ENCODE assay signal across 9 cellular contexts in genomic region chr1:211636591-211637029, GRCh38. TPM values are rescaled to one million over a fixed set of nuclear protein-coding genes. Genes with fewer than 3 reads are reported as not detected.
DNase-seq lines count a peak whose midpoint lies in the region; ATAC-seq, FAIRE-seq and TF ChIP-seq lines count a peak whose summit lies in the region.
"Not testable (repeated sequence)": the region's sequence is repeated elsewhere in the genome, so short reads cannot be mapped to it uniquely, and the experiment has no call there.
"Had no signal": no experiment of that assay in that cellular context is flagged by ENCODE, and none has a peak within 500 bp of the region (broad histone marks: within the 10 kb centered on the region; RNA-seq: fewer than 3 reads in every experiment).

No MANE protein-coding gene starts in this region.

- in situ Hi-C loops in K562 (cut with MboI), result not testable (repeated sequence)

- not testable (repeated sequence) for H3K27ac ChIP-seq in K562 (ENCODE audit: extremely low read depth, low read depth, low read length); left lung

- POLR2A ChIA-PET in K562 (lab: Yijun Ruan, JAX), result interaction anchor here (0.8 kb wide), 1 partner anchor 1501 kb away, joined by 3 read pairs; no protein-coding TSS in a partner anchor

- H3K4me2 ChIP-seq in K562 (ENCODE audit: insufficient read depth, low read length), result not testable (repeated sequence)

- not testable (repeated sequence) for ATAC-seq in K562, sciatic nerve
- ATAC-seq in left lung, result peak; percentile 34

- H3K9me3 ChIP-seq in K562 (replicated peaks; ENCODE audit: control insufficient read depth, insufficient read depth, low read depth, low read length); left lung: not testable (repeated sequence)

- not testable (repeated sequence) for H3K36me3 ChIP-seq in K562 (ENCODE audit: control insufficient read depth, insufficient read depth, low read length); left lung

- not testable (repeated sequence) for H3K27me3 ChIP-seq in K562 (ENCODE audit: control insufficient read depth in 2 of 2, insufficient read depth in 2 of 2, low read length in 2 of 2); left lung

- H3K9me1 ChIP-seq in K562 (ENCODE audit: control insufficient read depth, insufficient read depth, low read length), result not testable (repeated sequence)

- FAIRE-seq in HTR-8/SVneo (lab: Jason Lieb, UNC), result peak; percentile 72
- FAIRE-seq in K562 (lab: Jason Lieb, UNC), result not testable (repeated sequence)

- intact Hi-C loops in K562 (cut with micrococcal nuclease); left lung (cut with DNase I); sciatic nerve (cut with DNase I): not testable (repeated sequence)

- H3K79me2 ChIP-seq in K562 (ENCODE audit: control insufficient read depth, insufficient read depth, low read length), result not testable (repeated sequence)

- H2AFZ ChIP-seq in K562 (ENCODE audit: low read depth, low read length), result not testable (repeated sequence)

- H3K4me1 ChIP-seq in K562 (replicated peaks in 1 of 2; ENCODE audit: control insufficient read depth in 2 of 2, insufficient read depth in 2 of 2, low read length in 2 of 2), result peaks cover 15 to 20% of the 10 kb centered on the region in 2 experiments
- not testable (repeated sequence) for H3K4me1 ChIP-seq in left lung

- TF ChIP-seq EP300 in K562 (IDR thresholded peaks at IDR 0.05; ENCODE audit: low read length), result not testable (repeated sequence)

- not testable (repeated sequence) for H4K20me1 ChIP-seq in K562 (replicated peaks; ENCODE audit: control insufficient read depth, insufficient read depth, low read length)

- TF ChIP-seq RAD21 in K562 (CRISPR knock-in tag; conservative IDR thresholded peaks at IDR 0.05 in 1 of 2, IDR thresholded peaks at IDR 0.05 in 1 of 2), result not testable (repeated sequence)

- H3K9ac ChIP-seq in K562 (ENCODE audit: insufficient read depth in 1 of 2, low read depth in 2 of 2, low read length in 2 of 2), result not testable (repeated sequence)

- TF ChIP-seq POLR2A in K562 (conservative IDR thresholded peaks at IDR 0.05), result not testable (repeated sequence)

- H3K4me3 ChIP-seq in K562, left lung: not testable (repeated sequence)

- DNase-seq in AG08395 (ENCODE audit: low spot score) (peak; percentile 68), GM03348 (ENCODE audit: low spot score) (peak; percentile 46), RPMI7951 (ENCODE audit: low read depth) (peak; percentile 92), fibroblast of peridontal ligament (ENCODE audit: extremely low read depth) (peak; percentile 87), sciatic nerve (ENCODE audit: low spot score) (peak; percentile 41)
- not testable (repeated sequence) for DNase-seq in HTR-8/SVneo (ENCODE audit: insufficient read length, low spot score); K562 (ENCODE audit: extremely low read depth in 1 of 4, low spot score in 3 of 4); left lung

- 43% methylated on average over 9 of the region's 9 CpGs for WGBS in K562 (ENCODE audit: insufficient coverage, low coverage, missing lambda C conversion rate)

- BruUV-seq in K562 (replicated peaks; lab: Mats Ljungman, UMichigan), result not testable (repeated sequence)

- CTCF ChIA-PET in K562 (lab: Yijun Ruan, JAX; ENCODE audit: low intra/inter-chr PET ratio), result not testable (repeated sequence)

- not testable (repeated sequence) for TF ChIP-seq CTCF in K562 (IDR thresholded peaks at IDR 0.05 in 2 of 3, conservative IDR thresholded peaks at IDR 0.05 in 1 of 3; ENCODE audit: insufficient read depth in 2 of 3, low read depth in 1 of 3, low read length in 3 of 3); left lung (IDR thresholded peaks at IDR 0.05)

TF ChIP-seq in K562, 482 proteins besides CTCF, POLR2A, EP300 and RAD21:
- TF ChIP-seq BCOR (IDR thresholded peaks at IDR 0.05), result peak; percentile 13; the same call in 1 of the 2 replicates
- TF ChIP-seq KDM1A (IDR thresholded peaks at IDR 0.05), result peak; percentile 55 to 57; a peak in 3 of 4 replicates
- peak in 1 of 2 experiments; percentile 23; a peak in 1 of 4 replicates for TF ChIP-seq HDAC1 (IDR thresholded peaks at IDR 0.05)

RNA-seq across cellular contexts. Expression of gene NEK2, which starts 38.8 kb away (rescaled TPM):
- 100 and 110 TPM in 2 replicates for total RNA-seq in RPMI7951 (2014; rRNA removed; shearing (Covaris generic))
- total RNA-seq in K562 (2011; cell fraction: chromatin; rRNA removed; ENCODE audit: low replicate concordance), result 18.3 and 46.6 TPM in 2 replicates
- total RNA-seq in K562 (2011; cell fraction: nucleolus; rRNA removed), result 15.0 and 17.2 TPM in 2 replicates
- total RNA-seq in K562 (2011; cell fraction: nucleoplasm; rRNA removed), result 22.6 and 23.8 TPM in 2 replicates
- total RNA-seq in K562 (2014; rRNA removed) (54.4 and 65.8 TPM in 2 replicates), K562 (2014; rRNA removed; fragmentation: Illumina TruSeq; extraction: Trizol) (74.7 and 85.7 TPM in 2 replicates), K562 (2015; rRNA removed; fragmentation: Illumina TruSeq; extraction: Trizol) (64.5 and 72.1 TPM in 2 replicates), K562 (2021) (45.6 and 52.8 TPM in 2 replicates), left lung (1 to 10 TPM; 1.3 to 3.8 TPM), sciatic nerve (0.49 TPM)
- polyA plus RNA-seq in K562 (2011; rRNA removed) (53.3 and 69.7 TPM in 2 replicates), K562 (2014; fragmentation: Illumina TruSeq; extraction: Trizol) (66.4 and 75.9 TPM in 2 replicates), K562 (2014; fragmentation: Nextera tagmentation; extraction: Ambion mirVana) (10 to 100 TPM; 30.0 to 38.6 TPM), K562 (2014; rRNA removed) (48.6 and 66.4 TPM in 2 replicates)
- 17.1 and 29.6 TPM in 2 replicates for polyA plus RNA-seq in K562 (2011; cell fraction: cytosol; rRNA removed)
- polyA plus RNA-seq in K562 (2011; cell fraction: nucleus; rRNA removed), result 24.2 and 25.4 TPM in 2 replicates
- polyA plus RNA-seq in K562 (2012), result 42.5 and 47.0 TPM in 2 replicates
- 122 and 124 TPM in 2 replicates for polyA minus RNA-seq in K562 (2011; rRNA and poly(A)+ RNA removed)
- 30.9 and 39.3 TPM in 2 replicates for polyA minus RNA-seq in K562 (2011; cell fraction: cytosol; rRNA and poly(A)+ RNA removed)
- 23.6 and 35.4 TPM in 2 replicates for polyA minus RNA-seq in K562 (2011; cell fraction: nucleus; rRNA and poly(A)+ RNA removed)
- total RNA-seq: gastrocnemius medialis had no signal

RNA-seq across cellular contexts. Expression of gene SLC30A1, which starts 57.6 kb away (rescaled TPM):
- total RNA-seq in RPMI7951 (2014; rRNA removed; shearing (Covaris generic)), result 10.1 and 12.0 TPM in 2 replicates
- 11.4 and 24.0 TPM in 2 replicates for total RNA-seq in K562 (2011; cell fraction: chromatin; rRNA removed; ENCODE audit: low replicate concordance)
- 14.2 and 15.8 TPM in 2 replicates for total RNA-seq in K562 (2011; cell fraction: nucleolus; rRNA removed)
- total RNA-seq in K562 (2011; cell fraction: nucleoplasm; rRNA removed), result 19.2 and 26.8 TPM in 2 replicates
- total RNA-seq in K562 (2014; rRNA removed) (5.0 and 5.4 TPM in 2 replicates), K562 (2014; rRNA removed; fragmentation: Illumina TruSeq; extraction: Trizol) (11.9 and 12.0 TPM in 2 replicates), K562 (2015; rRNA removed; fragmentation: Illumina TruSeq; extraction: Trizol) (13.8 and 14.4 TPM in 2 replicates), K562 (2021) (13.1 and 14.6 TPM in 2 replicates), left lung (10 to 100 TPM; 22.2 to 37.7 TPM), sciatic nerve (24.6 TPM)
- polyA plus RNA-seq in K562 (2011; rRNA removed) (6.6 and 6.7 TPM in 2 replicates), K562 (2014; fragmentation: Illumina TruSeq; extraction: Trizol) (6.4 and 7.9 TPM in 2 replicates), K562 (2014; fragmentation: Nextera tagmentation; extraction: Ambion mirVana) (1 to 10 TPM; 4.1 to 4.2 TPM), K562 (2014; rRNA removed) (4.8 and 5.1 TPM in 2 replicates)
- polyA plus RNA-seq in K562 (2011; cell fraction: cytosol; rRNA removed), result 3.2 and 3.5 TPM in 2 replicates
- polyA plus RNA-seq in K562 (2011; cell fraction: nucleus; rRNA removed), result 4.1 and 5.4 TPM in 2 replicates
- polyA plus RNA-seq in K562 (2012), result 4.5 and 8.6 TPM in 2 replicates
- polyA minus RNA-seq in K562 (2011; rRNA and poly(A)+ RNA removed), result 15.2 and 23.0 TPM in 2 replicates
- 8.5 and 10.6 TPM in 2 replicates for polyA minus RNA-seq in K562 (2011; cell fraction: cytosol; rRNA and poly(A)+ RNA removed)
- polyA minus RNA-seq in K562 (2011; cell fraction: nucleus; rRNA and poly(A)+ RNA removed), result 9.6 and 22.0 TPM in 2 replicates
